23 cellular contexts compared by ENCODE assay signal in the genomic region with DNA sequence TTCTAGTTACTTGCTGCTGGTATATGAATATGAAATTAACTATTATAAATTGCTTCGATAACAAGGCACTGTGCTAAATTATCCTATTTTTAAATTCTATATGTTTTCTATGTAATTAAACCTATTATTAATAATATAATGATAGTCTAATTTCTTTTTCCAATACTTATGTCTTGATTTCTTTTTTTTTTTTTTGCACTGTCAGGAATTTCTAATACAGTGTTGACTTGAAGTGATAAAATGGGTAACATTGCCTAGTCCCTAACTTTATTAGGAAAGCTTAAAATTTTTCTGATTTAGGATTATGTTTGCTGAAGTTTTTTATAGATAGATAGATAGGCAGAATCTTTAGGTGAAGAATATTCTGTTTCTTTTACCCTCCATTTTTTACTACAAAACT.
"Had no signal": no experiment of that assay in that cellular context is flagged by ENCODE, and none has a peak within 500 bp of the region (broad histone marks: within the 10 kb centered on the region; RNA-seq: fewer than 3 reads in every experiment).

No MANE protein-coding gene starts in this region.

- ATAC-seq: activated CD8-positive, alpha-beta T cell treated with anti-CD3 and anti-CD28 coated beads, Interleukin-2, amount 10 ng/mL, durations not matched to agents 7 days and 5 days; activated naive CD4-positive, alpha-beta T cell treated with anti-CD3 and anti-CD28 coated beads, Interleukin-2, amount 50 U/mL, for 72 hours; left lobe of liver; natural killer cell treated with Interleukin-12 subunit alpha and Interleukin-12 subunit beta and Interleukin-15 and Interleukin-18, amount 100 ng/mL, for 72 hours; upper lobe of right lung had no signal

- H3K4me1 ChIP-seq: colonic mucosa, prostate gland, thyroid gland had no signal

- DNase-seq: activated CD4-positive, alpha-beta T cell treated with anti-CD3 and anti-CD28 coated beads for 1 hour; activated CD4-positive, alpha-beta T cell treated with anti-CD3 and anti-CD28 coated beads, Interleukin-2, amount 50 U/mL, for 1 hour; activated CD8-positive, alpha-beta T cell treated with anti-CD3 and anti-CD28 coated beads, Interleukin-2, amount 10 ng/mL, durations not matched to agents 7 days and 5 days; activated gamma-delta T cell treated with Interleukin-2 at 50 U/mL for 16 hours; activated T-cell treated with anti-CD3 and anti-CD28 coated beads, Interleukin-2, amount 50 U/mL, for 1 hour; adrenal gland; brain microvascular endothelial cell; central memory CD4-positive, alpha-beta T cell; colonic mucosa; dorsolateral prefrontal cortex; stimulated activated CD4-positive, alpha-beta T cell treated with anti-CD3 and anti-CD28 coated beads, Interleukin-1b, Interleukin-23, amount 100 ng/mL, for 48 hours; substantia nigra; T-helper 1 cell; thyroid gland; upper lobe of right lung had no signal

- H3K36me3 ChIP-seq: adrenal gland, ascending aorta, brain microvascular endothelial cell, colonic mucosa, prostate gland, right atrium auricular region, thyroid gland, upper lobe of right lung had no signal

- H3K27ac ChIP-seq: adrenal gland, ascending aorta, brain microvascular endothelial cell, colonic mucosa, dorsolateral prefrontal cortex, prostate gland, right atrium auricular region, thyroid gland, upper lobe of right lung had no signal

- H3K4me3 ChIP-seq: adrenal gland, ascending aorta, colonic mucosa, dorsolateral prefrontal cortex, lung, prostate gland, right atrium auricular region, skin epidermis, thyroid gland, upper lobe of right lung had no signal

- H3K9me3 ChIP-seq: ascending aorta, colonic mucosa, prostate gland, thyroid gland, upper lobe of right lung had no signal

- H3K27me3 ChIP-seq: adrenal gland, ascending aorta, brain microvascular endothelial cell, colonic mucosa, dorsolateral prefrontal cortex, right atrium auricular region, thyroid gland, upper lobe of right lung had no signal
